1 cellular context compared by ENCODE assay signal in the genomic region with DNA sequence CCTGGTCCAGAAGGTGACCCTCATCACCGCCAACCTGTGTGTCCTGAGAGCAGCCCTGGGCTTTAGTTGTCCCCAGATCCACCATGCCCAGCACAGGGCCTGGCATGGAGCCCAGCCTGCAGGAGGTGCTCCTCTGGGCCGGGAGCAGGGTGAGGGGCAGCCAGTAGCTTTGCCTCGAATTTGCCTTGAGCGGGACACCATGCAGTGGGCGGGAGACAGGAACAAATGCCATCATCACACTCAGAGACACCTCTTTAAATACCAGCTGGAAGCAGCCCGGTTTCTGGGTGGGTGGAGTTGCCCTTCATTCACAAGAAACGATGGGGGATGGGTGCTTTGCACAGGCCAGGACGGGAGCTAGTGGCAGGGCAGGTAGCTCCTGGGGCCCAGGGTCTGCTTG.
TF ChIP-seq lines count a peak whose summit lies in the region.

No MANE protein-coding gene starts in this region.

TF ChIP-seq in HEK293, 187 proteins besides CTCF, POLR2A, EP300 and RAD21 (continued from another document):
- TF ChIP-seq EGR2 (tag by site-specific recombination; IDR thresholded peaks at IDR 0.05; ENCODE audit: low read depth) (0 out of 2 replicates have a peak, but pooled peaks have one; percentile 16), ZNF146 (tag by site-specific recombination; IDR thresholded peaks at IDR 0.05) (no peak), ZNF701 (tag by site-specific recombination; IDR thresholded peaks at IDR 0.05) (no peak), ZFHX2 (tag by site-specific recombination; conservative IDR thresholded peaks at IDR 0.05) (peak; percentile 65)
- TF ChIP-seq, protein P1, sequence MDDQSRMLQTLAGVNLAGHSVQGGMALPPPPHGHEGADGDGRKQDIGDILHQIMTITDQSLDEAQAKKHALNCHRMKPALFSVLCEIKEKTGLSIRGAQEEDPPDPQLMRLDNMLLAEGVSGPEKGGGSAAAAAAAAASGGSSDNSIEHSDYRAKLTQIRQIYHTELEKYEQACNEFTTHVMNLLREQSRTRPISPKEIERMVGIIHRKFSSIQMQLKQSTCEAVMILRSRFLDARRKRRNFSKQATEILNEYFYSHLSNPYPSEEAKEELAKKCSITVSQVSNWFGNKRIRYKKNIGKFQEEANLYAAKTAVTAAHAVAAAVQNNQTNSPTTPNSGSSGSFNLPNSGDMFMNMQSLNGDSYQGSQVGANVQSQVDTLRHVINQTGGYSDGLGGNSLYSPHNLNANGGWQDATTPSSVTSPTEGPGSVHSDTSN (CRISPR knock-in tag; IDR thresholded peaks at IDR 0.05), result no peak
